7 cellular contexts compared by ENCODE assay signal in genomic region chr6:71556141-71556540, GRCh38.
"Had no signal": no experiment of that assay in that cellular context is flagged by ENCODE, and none has a peak within 500 bp of the region (broad histone marks: within the 10 kb centered on the region; RNA-seq: fewer than 3 reads in every experiment).

No MANE protein-coding gene starts in this region.

- H3K4me3 ChIP-seq: HAP-1 had no signal

- H3K9me3 ChIP-seq: HAP-1 had no signal

- FAIRE-seq: HepG2 had no signal

- H3K36me3 ChIP-seq: HAP-1 had no signal

- H3K27ac ChIP-seq: HL-60 had no signal

- ATAC-seq: HCT116, HepG2 had no signal

- DNase-seq: GOT3, H7, KG1 had no signal

- H3K4me1 ChIP-seq: HAP-1 had no signal
